Comparison of ENCODE assay signal across 20 cellular contexts in the genomic region with DNA sequence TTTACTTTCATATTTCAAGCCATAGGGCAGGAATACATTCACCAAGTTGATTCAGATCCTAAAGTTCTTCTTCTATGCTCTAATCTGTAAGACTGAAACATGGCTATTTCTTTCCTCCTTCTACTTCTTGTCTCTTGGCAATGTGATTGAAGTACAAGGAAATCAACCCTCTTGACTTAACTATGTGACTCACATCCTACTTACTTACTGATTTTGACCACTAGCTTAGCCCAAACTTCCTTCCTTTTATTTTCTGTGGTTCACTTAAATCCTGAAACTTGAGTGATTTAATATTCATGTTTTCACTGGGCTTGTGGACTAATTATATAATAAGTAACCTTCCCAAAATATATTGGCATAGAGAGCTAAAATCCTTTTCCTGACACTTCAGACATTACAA.
DNase-seq lines count a peak whose midpoint lies in the region; ATAC-seq and TF ChIP-seq lines count a peak whose summit lies in the region.
"Had no signal": no experiment of that assay in that cellular context is flagged by ENCODE, and none has a peak within 500 bp of the region (broad histone marks: within the 10 kb centered on the region; RNA-seq: fewer than 3 reads in every experiment).

No MANE protein-coding gene starts in this region.

- no peak for ATAC-seq in GM23338
- ATAC-seq in HG03196 (IDR thresholded peaks at IDR 0.05; ENCODE audit: unreplicated experiment) = no peak
- no peak for ATAC-seq in GM18861 (IDR thresholded peaks at IDR 0.05; ENCODE audit: unreplicated experiment)
- no peak for ATAC-seq in body of pancreas
- ATAC-seq: natural killer cell had no signal

- H3K36me3 Mint-ChIP-seq in GM23338 (ENCODE audit: low read depth) = no peaks in the 10 kb centered on the region
- H3K36me3 Mint-ChIP-seq: natural killer cell had no signal

- H3K4me3 Mint-ChIP-seq in GM23338 = no peak overlapping the region
- H3K4me3 Mint-ChIP-seq: natural killer cell had no signal

- H3K4me3 ChIP-seq in GM23338 (no peak overlapping the region), mesodermal cell (ENCODE audit: extremely low read depth, insufficient read depth, low read length, poor library complexity, severe bottlenecking) (no peak overlapping the region), body of pancreas (no peak overlapping the region)
- H3K4me3 ChIP-seq: ascending aorta, dorsolateral prefrontal cortex, lower lobe of right lung, PC-9 had no signal

- H3K4me1 ChIP-seq in GM23338 (ENCODE audit: insufficient read depth) (peaks cover 10% of the 10 kb centered on the region; the same call in 1 of the 2 replicates), mesodermal cell (ENCODE audit: control insufficient read depth, insufficient read depth, low read length, poor library complexity, severe bottlenecking) (no peaks in the 10 kb centered on the region), body of pancreas (no peaks in the 10 kb centered on the region)
- H3K4me1 ChIP-seq: ascending aorta, lower lobe of right lung had no signal

- H2AFZ ChIP-seq in GM23338 = no peak overlapping the region
- H2AFZ ChIP-seq: PC-9 had no signal

- H3K9me2 ChIP-seq in GM23338 (ENCODE audit: insufficient read depth) = no peaks in the 10 kb centered on the region

- H3K27ac ChIP-seq in GM23338 (ENCODE audit: low read depth) (no peak overlapping the region), epithelial cell of prostate (peak overlapping the region; percentile 35), mesodermal cell (ENCODE audit: low read depth, low read length, severe bottlenecking) (peak overlapping the region; percentile 25), body of pancreas (no peak overlapping the region)
- H3K27ac ChIP-seq: ascending aorta, dorsolateral prefrontal cortex, lower lobe of right lung, PC-9 had no signal

- H3K27me3 Mint-ChIP-seq in GM23338 (ENCODE audit: insufficient read depth, low read depth, poor library complexity) = peaks cover 2% of the 10 kb centered on the region

- no peaks in the 10 kb centered on the region for H3K9me3 Mint-ChIP-seq in GM23338

- DNase-seq in GM23338 (ENCODE audit: low spot score) (peak; percentile 9), NCI-H226 (peak; percentile 49), epithelial cell of prostate (ENCODE audit: low read depth, low spot score) (peak; percentile 22), head of caudate nucleus (no peak), body of pancreas (no peak)
- DNase-seq: activated naive CD4-positive, alpha-beta T cell; C1 segment of cervical spinal cord; DMS153; dorsolateral prefrontal cortex; lower lobe of right lung; natural killer cell; NCI-H187; NCI-H510A; retina; stimulated activated CD4-positive, alpha-beta T cell treated with anti-CD3 and anti-CD28 coated beads, Interleukin-2, amount 100 ng/mL, for 48 hours had no signal

- H3F3A ChIP-seq in GM23338 (replicated peaks; ENCODE audit: low read depth) = no peaks in the 10 kb centered on the region

- TF ChIP-seq POLR2A in body of pancreas (IDR thresholded peaks at IDR 0.05) = no peak

- no peaks in the 10 kb centered on the region for H3K36me3 ChIP-seq in GM23338 (ENCODE audit: insufficient read depth)
- no peaks in the 10 kb centered on the region for H3K36me3 ChIP-seq in mesodermal cell (ENCODE audit: control insufficient read depth, insufficient read depth, low read length)
- no peaks in the 10 kb centered on the region for H3K36me3 ChIP-seq in body of pancreas (replicated peaks in 1 of 2; ENCODE audit: insufficient read depth in 1 of 2, low read depth in 2 of 2)
- H3K36me3 ChIP-seq: ascending aorta, lower lobe of right lung had no signal

- H3K27me3 ChIP-seq in GM23338 (ENCODE audit: insufficient read depth) (no peaks in the 10 kb centered on the region), body of pancreas (no peaks in the 10 kb centered on the region)
- H3K27me3 ChIP-seq: ascending aorta had no signal

- peaks cover 6% of the 10 kb centered on the region for H3K4me1 Mint-ChIP-seq in GM23338
- H3K4me1 Mint-ChIP-seq: natural killer cell had no signal

- H4K20me1 ChIP-seq in GM23338 (replicated peaks; ENCODE audit: insufficient read depth) = no peaks in the 10 kb centered on the region

- H3K9me3 ChIP-seq in mesodermal cell (ENCODE audit: control insufficient read depth, low read length) (no peaks in the 10 kb centered on the region), body of pancreas (no peaks in the 10 kb centered on the region)
- H3K9me3 ChIP-seq: ascending aorta, lower lobe of right lung had no signal

- peak overlapping the region; percentile 6; the same call in 1 of the 2 replicates for H3K4me2 ChIP-seq in GM23338
- H3K4me2 ChIP-seq: PC-9 had no signal

- TF ChIP-seq CTCF in GM23338 (conservative IDR thresholded peaks at IDR 0.05; ENCODE audit: low read depth in 2 of 2) (no peak), body of pancreas (IDR thresholded peaks at IDR 0.05) (no peak)

- intact Hi-C loops in head of caudate nucleus (cut with DNase I) (no loop called here), body of pancreas (cut with DNase I) (no loop called here)

- H3K27ac Mint-ChIP-seq in GM23338 = peak overlapping the region; percentile 88
- H3K27ac Mint-ChIP-seq: natural killer cell had no signal

- no peaks in the 10 kb centered on the region for H3K79me2 ChIP-seq in GM23338 (replicated peaks; ENCODE audit: insufficient read depth)

TF ChIP-seq in GM23338, 12 proteins besides CTCF, POLR2A, EP300 and RAD21:
- no peak for TF ChIP-seq EZH2 (IDR thresholded peaks at IDR 0.05; ENCODE audit: low read depth, unreplicated experiment)
- TF ChIP-seq STAT1 (IDR thresholded peaks at IDR 0.05; ENCODE audit: unreplicated experiment) = no peak
- no peak for TF ChIP-seq ZNF331 (CRISPR knock-in tag; IDR thresholded peaks at IDR 0.05; ENCODE audit: low read depth)
- TF ChIP-seq ZNF114 (CRISPR knock-in tag; IDR thresholded peaks at IDR 0.05) = no peak
- TF ChIP-seq POLR2AphosphoS5 (IDR thresholded peaks at IDR 0.05; ENCODE audit: low read depth) = no peak

Comparison
In these comparisons a context has a peak if more than half of its experiments do, and no peak if none do; other contexts are left out.
1. DNase-seq: peak in GM23338 (single experiment), NCI-H226 (single experiment) and epithelial cell of prostate (single experiment); none in head of caudate nucleus (0 of 42) and body of pancreas (0 of 4).
2. H3K27ac ChIP-seq: peak in epithelial cell of prostate (single experiment) and mesodermal cell (single experiment); none in GM23338 (single experiment) and body of pancreas (0 of 4).